Comparison of ENCODE assay signal across 11 cellular contexts in genomic region chr14:30657606-30658163, GRCh38. TPM values are rescaled to one million over a fixed set of nuclear protein-coding genes. Genes with fewer than 3 reads are reported as not detected.
DNase-seq lines count a peak whose midpoint lies in the region; TF ChIP-seq lines count a peak whose summit lies in the region.
"Had no signal": no experiment of that assay in that cellular context is flagged by ENCODE, and none has a peak within 500 bp of the region (broad histone marks: within the 10 kb centered on the region; RNA-seq: fewer than 3 reads in every experiment).

No MANE protein-coding gene starts in this region.

- DNase-seq in SIG-M5 treated with dmso at 0.1 percent for 504 hours (lab: John Stamatoyannopoulos, UW; ENCODE audit: unreplicated experiment) (peak; percentile 15), SIG-M5 (lab: John Stamatoyannopoulos, UW) (no peak), NAMALWA (ENCODE audit: low spot score) (peak; percentile 37), dermis blood vessel endothelial cell (peak; percentile 32), retinal pigment epithelial cell (ENCODE audit: low read depth) (no peak), thyroid gland (no peak), T-helper 1 cell (no peak), uterus (no peak)
- DNase-seq: mucosa of descending colon; NCI-H187; stimulated activated CD4-positive, alpha-beta T cell treated with anti-CD3 and anti-CD28 coated beads, Interleukin-2, amount 100 ng/mL, for 48 hours had no signal

- H3K36me3 ChIP-seq in thyroid gland (peaks cover 12 to 37% of the 10 kb centered on the region in 2 donors), uterus (no peaks in the 10 kb centered on the region)

- TF ChIP-seq POLR2A in thyroid gland (IDR thresholded peaks at IDR 0.05) (no peak), uterus (IDR thresholded peaks at IDR 0.05) (no peak)

- H3K9me3 ChIP-seq in thyroid gland = no peaks in the 10 kb centered on the region
- no peaks in the 10 kb centered on the region for H3K9me3 ChIP-seq in uterus
- H3K9me3 ChIP-seq: mucosa of descending colon had no signal

- H3K4me1 ChIP-seq in thyroid gland (no peaks in the 10 kb centered on the region), uterus (no peaks in the 10 kb centered on the region)

- intact Hi-C loops in thyroid gland (cut with DNase I) (no loop called here), uterus (cut with DNase I; ENCODE audit: low total_unique reads) (loop anchor here (10.0 kb wide), 1 partner anchor 697 kb away; no protein-coding TSS in a partner anchor)

- H3K4me3 ChIP-seq in retinal pigment epithelial cell (ENCODE audit: low read length) = no peak overlapping the region
- no peak overlapping the region for H3K4me3 ChIP-seq in thyroid gland (replicated peaks in 1 of 3)
- no peak overlapping the region for H3K4me3 ChIP-seq in uterus
- H3K4me3 ChIP-seq: mucosa of descending colon had no signal

- TF ChIP-seq CTCF in retinal pigment epithelial cell (conservative IDR thresholded peaks at IDR 0.05; ENCODE audit: low read depth, low read length) (peak; percentile 23), thyroid gland (IDR thresholded peaks at IDR 0.05) (peak in 3 of 6 experiments; percentile 24 to 43 (median 38)), uterus (IDR thresholded peaks at IDR 0.05) (peak in 2 of 4 experiments; percentile 17 to 25)

- H3K27ac ChIP-seq in thyroid gland (no peak overlapping the region), uterus (no peak overlapping the region)

- H3K27me3 ChIP-seq in thyroid gland = no peaks in the 10 kb centered on the region
- no peaks in the 10 kb centered on the region for H3K27me3 ChIP-seq in uterus

- WGBS in thyroid gland, 2 donors = 67 to 68% methylated on average over 2 of the region's 2 CpGs

RNA-seq across cellular contexts. Expression of gene SCFD1, which starts 35.6 kb away (rescaled TPM):
- total RNA-seq in dermis blood vessel endothelial cell (74.2 and 74.7 TPM in 2 replicates), thyroid gland (100 to 1,000 TPM in 3 of 4 donors, 10 to 100 TPM in 1; 93.4 to 148 (median 106) TPM), uterus (100 to 1,000 TPM in 3 of 4 donors, 10 to 100 TPM in 1; 99.9 to 291 (median 160) TPM)

Comparison
In these comparisons a context has a peak if more than half of its experiments do, and no peak if none do; other contexts are left out.
1. DNase-seq: peak in SIG-M5 treated with dmso at 0.1 percent for 504 hours (single experiment), NAMALWA (single experiment) and dermis blood vessel endothelial cell (single experiment); none in SIG-M5 (single experiment), retinal pigment epithelial cell (single experiment), thyroid gland (0 of 2), T-helper 1 cell (0 of 5) and uterus (0 of 2).